ENCODE assay signal across 2 cellular contexts in genomic region chr16:4942481-4942880, GRCh38.
TF ChIP-seq lines count a peak whose summit lies in the region.

No MANE protein-coding gene starts in this region.

TF ChIP-seq in HepG2, 621 proteins besides CTCF, POLR2A, EP300 and RAD21 (continues in another document):
- no peak for TF ChIP-seq KLF16 (CRISPR knock-in tag; IDR thresholded peaks at IDR 0.05)
- TF ChIP-seq TGIF2 (CRISPR knock-in tag; IDR thresholded peaks at IDR 0.05): no peak
- TF ChIP-seq, protein P1, sequence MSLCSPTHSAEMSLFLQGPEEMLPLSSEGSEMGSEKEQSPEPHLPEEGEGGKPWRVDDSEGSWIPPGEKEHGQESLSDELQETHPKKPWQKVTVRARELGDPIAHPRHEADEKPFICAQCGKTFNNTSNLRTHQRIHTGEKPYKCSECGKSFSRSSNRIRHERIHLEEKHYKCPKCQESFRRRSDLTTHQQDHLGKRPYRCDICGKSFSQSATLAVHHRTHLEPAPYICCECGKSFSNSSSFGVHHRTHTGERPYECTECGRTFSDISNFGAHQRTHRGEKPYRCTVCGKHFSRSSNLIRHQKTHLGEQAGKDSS (CRISPR knock-in tag; IDR thresholded peaks at IDR 0.05; ENCODE audit: borderline replicate concordance, low read depth): no peak
- no peak for TF ChIP-seq AHR (CRISPR knock-in tag; IDR thresholded peaks at IDR 0.05)
- TF ChIP-seq, protein P2, sequence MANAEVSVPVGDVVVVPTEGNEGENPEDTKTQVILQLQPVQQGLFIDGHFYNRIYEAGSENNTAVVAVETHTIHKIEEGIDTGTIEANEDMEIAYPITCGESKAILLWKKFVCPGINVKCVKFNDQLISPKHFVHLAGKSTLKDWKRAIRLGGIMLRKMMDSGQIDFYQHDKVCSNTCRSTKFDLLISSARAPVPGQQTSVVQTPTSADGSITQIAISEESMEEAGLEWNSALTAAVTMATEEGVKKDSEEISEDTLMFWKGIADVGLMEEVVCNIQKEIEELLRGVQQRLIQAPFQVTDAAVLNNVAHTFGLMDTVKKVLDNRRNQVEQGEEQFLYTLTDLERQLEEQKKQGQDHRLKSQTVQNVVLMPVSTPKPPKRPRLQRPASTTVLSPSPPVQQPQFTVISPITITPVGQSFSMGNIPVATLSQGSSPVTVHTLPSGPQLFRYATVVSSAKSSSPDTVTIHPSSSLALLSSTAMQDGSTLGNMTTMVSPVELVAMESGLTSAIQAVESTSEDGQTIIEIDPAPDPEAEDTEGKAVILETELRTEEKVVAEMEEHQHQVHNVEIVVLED (CRISPR knock-in tag; IDR thresholded peaks at IDR 0.05; ENCODE audit: borderline replicate concordance): no peak
- 0 out of 2 replicates have a peak, but pooled peaks have one; percentile 77 for TF ChIP-seq ZNF513 (CRISPR knock-in tag; conservative IDR thresholded peaks at IDR 0.05)
- no peak for TF ChIP-seq ZNF552 (CRISPR knock-in tag; IDR thresholded peaks at IDR 0.05; ENCODE audit: borderline replicate concordance)
- TF ChIP-seq MIXL1 (CRISPR knock-in tag; IDR thresholded peaks at IDR 0.05): no peak
- TF ChIP-seq DNMT3B (CRISPR knock-in tag; conservative IDR thresholded peaks at IDR 0.05): no peak
- TF ChIP-seq MYPOP (CRISPR knock-in tag; IDR thresholded peaks at IDR 0.05): no peak
- TF ChIP-seq, protein P3, sequence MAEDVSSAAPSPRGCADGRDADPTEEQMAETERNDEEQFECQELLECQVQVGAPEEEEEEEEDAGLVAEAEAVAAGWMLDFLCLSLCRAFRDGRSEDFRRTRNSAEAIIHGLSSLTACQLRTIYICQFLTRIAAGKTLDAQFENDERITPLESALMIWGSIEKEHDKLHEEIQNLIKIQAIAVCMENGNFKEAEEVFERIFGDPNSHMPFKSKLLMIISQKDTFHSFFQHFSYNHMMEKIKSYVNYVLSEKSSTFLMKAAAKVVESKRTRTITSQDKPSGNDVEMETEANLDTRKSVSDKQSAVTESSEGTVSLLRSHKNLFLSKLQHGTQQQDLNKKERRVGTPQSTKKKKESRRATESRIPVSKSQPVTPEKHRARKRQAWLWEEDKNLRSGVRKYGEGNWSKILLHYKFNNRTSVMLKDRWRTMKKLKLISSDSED (CRISPR knock-in tag; IDR thresholded peaks at IDR 0.05): no peak
- TF ChIP-seq BCL3 (CRISPR knock-in tag; IDR thresholded peaks at IDR 0.05): 0 out of 2 replicates have a peak, but pooled peaks have one; percentile 12
- TF ChIP-seq NCOR1 (IDR thresholded peaks at IDR 0.05; ENCODE audit: borderline replicate concordance, low read length): no peak
- no peak for TF ChIP-seq NFE2L2 (IDR thresholded peaks at IDR 0.05; ENCODE audit: low read length)
- no peak for TF ChIP-seq ZNF34 (CRISPR knock-in tag; IDR thresholded peaks at IDR 0.05; ENCODE audit: borderline replicate concordance)
- peak; percentile 76; the same call in 1 of the 2 replicates for TF ChIP-seq REPIN1 (CRISPR knock-in tag; IDR thresholded peaks at IDR 0.05; ENCODE audit: borderline replicate concordance, low read depth)
- TF ChIP-seq MAFG (CRISPR knock-in tag; IDR thresholded peaks at IDR 0.05): no peak
- TF ChIP-seq ZFP41 (CRISPR knock-in tag; IDR thresholded peaks at IDR 0.05; ENCODE audit: borderline replicate concordance): no peak
- TF ChIP-seq UBTF (CRISPR knock-in tag; IDR thresholded peaks at IDR 0.05): no peak
- no peak for TF ChIP-seq ATAD3A (CRISPR knock-in tag; IDR thresholded peaks at IDR 0.05)

TF ChIP-seq in endothelial cell of umbilical vein, 7 proteins besides CTCF, POLR2A, EP300 and RAD21:
- no peak for TF ChIP-seq POLR2AphosphoS5 (IDR thresholded peaks at IDR 0.05; ENCODE audit: insufficient read depth, low read depth, low read length)
- TF ChIP-seq MYC (IDR thresholded peaks at IDR 0.05; ENCODE audit: low read depth, low read length): no peak
- no peak for TF ChIP-seq JUN (IDR thresholded peaks at IDR 0.05; ENCODE audit: borderline replicate concordance, insufficient read depth, insufficient read length, low read depth)
- TF ChIP-seq, protein P4, sequence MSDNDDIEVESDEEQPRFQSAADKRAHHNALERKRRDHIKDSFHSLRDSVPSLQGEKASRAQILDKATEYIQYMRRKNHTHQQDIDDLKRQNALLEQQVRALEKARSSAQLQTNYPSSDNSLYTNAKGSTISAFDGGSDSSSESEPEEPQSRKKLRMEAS (IDR thresholded peaks at IDR 0.05; ENCODE audit: insufficient read depth, insufficient read length): no peak
- no peak for TF ChIP-seq GATA2 (IDR thresholded peaks at IDR 0.05; ENCODE audit: insufficient read depth, insufficient read length, low read depth, low read length)
- no peak for TF ChIP-seq EZH2 (IDR thresholded peaks at IDR 0.05; ENCODE audit: borderline replicate concordance, low read depth, low read length, severe bottlenecking)
- TF ChIP-seq FOS (IDR thresholded peaks at IDR 0.05; ENCODE audit: borderline replicate concordance, insufficient read depth, low read length): no peak
